8 cellular contexts compared by ENCODE assay signal in the genomic region with DNA sequence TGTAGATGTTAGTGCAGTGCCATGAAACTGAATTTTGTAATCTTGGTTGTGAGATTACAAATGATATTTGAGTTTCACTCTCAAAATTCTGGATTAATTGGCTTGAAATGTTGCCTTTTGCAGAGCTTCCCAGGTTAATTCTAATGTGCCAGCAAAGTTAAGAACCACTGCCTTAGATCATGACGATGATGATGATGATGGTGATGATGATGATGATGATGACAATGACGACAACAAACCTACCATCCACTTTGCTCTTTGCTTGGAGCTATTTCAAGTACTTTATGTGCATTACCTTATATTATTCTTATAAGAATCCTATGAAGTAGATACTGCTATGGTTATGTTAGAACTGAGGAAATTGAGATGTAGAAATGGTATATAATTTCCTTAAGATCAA.
"Had no signal": no experiment of that assay in that cellular context is flagged by ENCODE, and none has a peak within 500 bp of the region (broad histone marks: within the 10 kb centered on the region; RNA-seq: fewer than 3 reads in every experiment).

No MANE protein-coding gene starts in this region.

- ATAC-seq: GM12878 had no signal

- H3K4me3 ChIP-seq: GM12878 had no signal

- FAIRE-seq: G401.6, GM12878, GM12891, GM12892, GM18507, GM19239 had no signal

- DNase-seq: GDM1, GF-D8 had no signal
